Comparison of ENCODE assay signal across 24 cellular contexts in the genomic region with DNA sequence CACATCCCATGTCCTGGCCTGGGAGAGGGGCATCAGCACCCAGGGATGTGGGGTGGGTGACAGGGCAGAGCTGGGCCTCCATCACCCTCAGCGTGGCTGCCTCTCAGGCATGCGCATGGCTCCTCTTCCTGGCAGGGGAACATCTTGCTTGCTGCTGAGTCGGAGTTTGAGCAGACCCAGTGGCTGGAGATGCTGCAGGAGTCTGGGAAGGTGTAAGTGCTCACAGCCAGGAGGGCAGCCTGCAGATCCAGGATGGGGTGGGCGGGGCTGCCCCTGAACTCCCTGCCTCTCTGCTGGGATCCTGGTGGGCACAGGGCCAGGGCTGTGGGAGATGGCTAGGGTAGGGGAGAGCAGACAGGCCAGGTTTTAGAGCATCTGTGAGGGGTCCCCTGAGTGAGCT. TPM values are rescaled to one million over a fixed set of nuclear protein-coding genes. Genes with fewer than 3 reads are reported as not detected.
DNase-seq lines count a peak whose midpoint lies in the region; TF ChIP-seq lines count a peak whose summit lies in the region.
"Had no signal": no experiment of that assay in that cellular context is flagged by ENCODE, and none has a peak within 500 bp of the region (broad histone marks: within the 10 kb centered on the region; RNA-seq: fewer than 3 reads in every experiment).

No MANE protein-coding gene starts in this region.

- H4K8ac ChIP-seq in neuronal stem cell (ENCODE audit: low read depth, low read length): no peak overlapping the region

- no peak overlapping the region for H3K9ac ChIP-seq in neuronal stem cell (ENCODE audit: low read depth, low read length, poor library complexity)

- H4K91ac ChIP-seq in neuronal stem cell (ENCODE audit: low read depth, low read length, poor library complexity): no peak overlapping the region

- no peak overlapping the region for H3K27ac ChIP-seq in neuronal stem cell (replicated peaks; ENCODE audit: low read length)
- no peak overlapping the region for H3K27ac ChIP-seq in esophagus squamous epithelium
- H3K27ac ChIP-seq: lower lobe of right lung had no signal

- H3K23ac ChIP-seq in neuronal stem cell (ENCODE audit: low read depth, low read length, poor library complexity): peak overlapping the region; percentile 10

- no peak overlapping the region for H3K4ac ChIP-seq in neuronal stem cell (ENCODE audit: low read length)

- no peaks in the 10 kb centered on the region for H3K79me1 ChIP-seq in neuronal stem cell (ENCODE audit: low read depth, low read length)

- TF ChIP-seq CTCF in esophagus squamous epithelium (IDR thresholded peaks at IDR 0.05): no peak

- DNase-seq in NCI-H1092 treated with DMSO at 0.1 percent for 48 hours (lab: John Stamatoyannopoulos, UW): peak; percentile 48
- no peak for DNase-seq in NCI-H1092 (lab: John Stamatoyannopoulos, UW)
- DNase-seq in NCI-H1105 (lab: John Stamatoyannopoulos, UW): peak; percentile 29
- peak; percentile 30 for DNase-seq in cerebellum (ENCODE audit: low spot score)
- no peak for DNase-seq in neuronal stem cell (ENCODE audit: low spot score)
- DNase-seq in esophagus squamous epithelium (lab: John Stamatoyannopoulos, UW): no peak
- no peak for DNase-seq in NOMO-1 (lab: John Stamatoyannopoulos, UW; ENCODE audit: unreplicated experiment in 2 of 2)
- no peak for DNase-seq in effector CD4-positive, alpha-beta T cell
- DNase-seq: 8988T; activated CD8-positive, alpha-beta T cell treated with anti-CD3 and anti-CD28 coated beads for 36 hours; activated effector memory CD4-positive, alpha-beta T cell treated with Interleukin-2 at 50 U/mL for 16 hours; activated naive CD8-positive, alpha-beta T cell treated with anti-CD3 and anti-CD28 coated beads, Interleukin-2, amount 10 ng/mL, durations not matched to agents 7 days and 5 days; CD4-positive, alpha-beta T cell; H9; natural killer cell; NCI-H526 treated with DMSO at 0.1 percent for 48 hours; RPMI8226; small intestine; stimulated activated CD4-positive, alpha-beta T cell treated with anti-CD3 and anti-CD28 coated beads, Interleukin-1b, Interleukin-23, amount 100 ng/mL, for 48 hours; stimulated activated CD8-positive, alpha-beta memory T cell treated with anti-CD3 and anti-CD28 coated beads, Interleukin-4, amount 100 ng/mL, for 48 hours; stimulated activated naive CD8-positive, alpha-beta T cell treated with anti-CD3 and anti-CD28 coated beads, Interleukin-15, amount 100 ng/mL, for 72 hours had no signal

- H3K4me3 ChIP-seq in neuronal stem cell (ENCODE audit: low read length in 2 of 2) (no peak overlapping the region), esophagus squamous epithelium (no peak overlapping the region)
- H3K4me3 ChIP-seq: lower lobe of right lung, thyroid gland had no signal

- peak overlapping the region; percentile 9 for H3K18ac ChIP-seq in neuronal stem cell (ENCODE audit: low read length)

- no CpG with 5 or more reads among the region's 4 CpGs for WGBS in neuronal stem cell (ENCODE audit: extremely low coverage in 2 of 2, insufficient read length in 2 of 2, insufficient replicate concordance in 1 of 2), 2 donors
- 80 to 87% methylated on average over 1 to 3 of the region's 4 CpGs for WGBS in esophagus squamous epithelium, 2 donors

- no peak overlapping the region for H3K4me2 ChIP-seq in neuronal stem cell (ENCODE audit: insufficient read depth, low read length, poor library complexity, severe bottlenecking)

- no peak overlapping the region for H2BK5ac ChIP-seq in neuronal stem cell (ENCODE audit: low read length)

- H2BK120ac ChIP-seq in neuronal stem cell (ENCODE audit: low read depth, low read length): no peak overlapping the region

- peaks cover 0 to 37% (median 5%) of the 10 kb centered on the region in 3 experiments for H3K27me3 ChIP-seq in neuronal stem cell (ENCODE audit: control insufficient read depth in 3 of 3, insufficient read depth in 3 of 3, low read depth in 1 of 3, low read length in 3 of 3)
- H3K27me3 ChIP-seq in esophagus squamous epithelium: peaks cover 0 to 9% (median 0%) of the 10 kb centered on the region in 4 donors
- H3K27me3 ChIP-seq: thyroid gland had no signal

- H2AFZ ChIP-seq in neuronal stem cell (ENCODE audit: low read length): no peak overlapping the region

- H2BK15ac ChIP-seq in neuronal stem cell (ENCODE audit: low read length): peak overlapping the region; percentile 6

- H3K36me3 ChIP-seq in neuronal stem cell (replicated peaks in 1 of 2; ENCODE audit: control insufficient read depth in 2 of 2, insufficient read depth in 2 of 2, low read length in 2 of 2): no peaks in the 10 kb centered on the region
- H3K36me3 ChIP-seq in esophagus squamous epithelium: no peaks in the 10 kb centered on the region
- H3K36me3 ChIP-seq: lower lobe of right lung, thyroid gland had no signal

- no peaks in the 10 kb centered on the region for H3K4me1 ChIP-seq in neuronal stem cell (ENCODE audit: control insufficient read depth in 2 of 2, insufficient read depth in 1 of 2, low read depth in 1 of 2, low read length in 2 of 2)
- H3K4me1 ChIP-seq in esophagus squamous epithelium: peaks cover 0 to 19% (median 0%) of the 10 kb centered on the region in 3 donors

- H2BK12ac ChIP-seq in neuronal stem cell (ENCODE audit: low read length): no peak overlapping the region

- peak overlapping the region; percentile 59 for H2AK5ac ChIP-seq in neuronal stem cell (ENCODE audit: low read depth, low read length)

- TF ChIP-seq POLR2A in esophagus squamous epithelium (IDR thresholded peaks at IDR 0.05): no peak

- no peak overlapping the region for H3K14ac ChIP-seq in neuronal stem cell (ENCODE audit: low read length)

- intact Hi-C loops in esophagus squamous epithelium (cut with DNase I): no loop called here

- H3K9me3 ChIP-seq in neuronal stem cell (replicated peaks in 1 of 2; ENCODE audit: control insufficient read depth in 2 of 2, insufficient read depth in 1 of 2, low read depth in 1 of 2, low read length in 2 of 2): no peaks in the 10 kb centered on the region
- H3K9me3 ChIP-seq in esophagus squamous epithelium: no peaks in the 10 kb centered on the region
- H3K9me3 ChIP-seq: lower lobe of right lung, thyroid gland had no signal

RNA-seq across cellular contexts. Expression of gene PLEKHD1, which starts 16.2 kb away (rescaled TPM):
- total RNA-seq in cerebellum (1.3 TPM), esophagus squamous epithelium (under 1 TPM in 1 of 4 donors, not detected in 3; 0.19 TPM)
- polyA plus RNA-seq in neuronal stem cell (2013, experiment 1 of 2): 0.08 TPM
- polyA plus RNA-seq in neuronal stem cell (2013, experiment 2 of 2): 0.08 TPM
- total RNA-seq: HT-29 had no signal

Comparison
In these comparisons a context has a peak if more than half of its experiments do, and no peak if none do; other contexts are left out.
1. DNase-seq: peak in NCI-H1092 treated with DMSO at 0.1 percent for 48 hours (single experiment), NCI-H1105 (single experiment) and cerebellum (single experiment); none in NCI-H1092 (single experiment), neuronal stem cell (single experiment), esophagus squamous epithelium (single experiment), NOMO-1 (0 of 2) and effector CD4-positive, alpha-beta T cell (single experiment).